In the genomic region with DNA sequence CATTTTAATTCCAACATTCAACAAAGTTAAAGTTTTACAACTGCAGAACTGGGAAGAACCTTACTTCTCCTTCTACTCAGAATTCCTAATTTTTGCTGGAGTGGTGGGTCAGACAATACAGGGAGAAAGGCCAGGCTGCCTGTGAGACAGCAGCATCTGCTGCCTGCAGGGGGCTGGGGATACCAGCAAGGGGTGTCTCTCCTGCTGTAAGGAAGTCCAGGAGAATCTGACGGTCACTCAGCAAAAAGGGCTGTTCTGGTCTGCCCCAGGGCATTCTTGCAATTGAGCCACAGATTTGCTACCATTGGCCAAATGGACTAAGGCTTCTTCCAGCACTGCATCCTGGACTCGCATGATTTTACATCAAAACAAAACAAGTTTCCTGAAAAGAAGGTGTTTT, we compare ENCODE assay signal across 17 cellular contexts.
DNase-seq lines count a peak whose midpoint lies in the region; ATAC-seq and TF ChIP-seq lines count a peak whose summit lies in the region.
"Had no signal": no experiment of that assay in that cellular context is flagged by ENCODE, and none has a peak within 500 bp of the region (broad histone marks: within the 10 kb centered on the region; RNA-seq: fewer than 3 reads in every experiment).

No MANE protein-coding gene starts in this region.

- H3K79me2 ChIP-seq in GM23338 (replicated peaks; ENCODE audit: insufficient read depth) (no peaks in the 10 kb centered on the region), hepatocyte (no peaks in the 10 kb centered on the region)

- intact Hi-C loops in ascending aorta (cut with DNase I), result no loop called here

- 50% methylated on average over 2 of the region's 2 CpGs for WGBS in hepatocyte (ENCODE audit: low lambda C conversion rate, missing lambda C conversion rate)

- H3K9me3 ChIP-seq in WERI-Rb-1 (ENCODE audit: severe bottlenecking) (no peaks in the 10 kb centered on the region), hepatocyte (ENCODE audit: low read depth) (no peaks in the 10 kb centered on the region), ascending aorta (no peaks in the 10 kb centered on the region)
- H3K9me3 ChIP-seq: testis had no signal

- H3K27ac ChIP-seq in GM23338 (ENCODE audit: low read depth), result no peak overlapping the region
- no peak overlapping the region for H3K27ac ChIP-seq in WERI-Rb-1
- H3K27ac ChIP-seq in hepatocyte, result peak overlapping the region; percentile 92
- no peak overlapping the region for H3K27ac ChIP-seq in ascending aorta
- H3K27ac ChIP-seq: KMS-11, spleen, testis had no signal

- TF ChIP-seq CTCF in GM23338 (conservative IDR thresholded peaks at IDR 0.05; ENCODE audit: low read depth in 2 of 2) (peak; percentile 28 to 30; a peak in 2 of 4 replicates), WERI-Rb-1 (IDR thresholded peaks at IDR 0.05; ENCODE audit: low read depth, low read length) (peak; percentile 43), hepatocyte (IDR thresholded peaks at IDR 0.05; ENCODE audit: poor library complexity) (peak; percentile 9), retinal pigment epithelial cell (conservative IDR thresholded peaks at IDR 0.05; ENCODE audit: low read depth, low read length) (peak; percentile 24), ascending aorta (IDR thresholded peaks at IDR 0.05) (no peak)

- no peak overlapping the region for H3K27ac Mint-ChIP-seq in GM23338
- H3K27ac Mint-ChIP-seq: activated naive CD8-positive, alpha-beta T cell treated with anti-CD3 and anti-CD28 coated beads, Interleukin-2, amount 10 ng/mL, durations not matched to agents 7 days and 5 days; naive thymus-derived CD4-positive, alpha-beta T cell had no signal

- H3K4me1 Mint-ChIP-seq in GM23338, result peaks cover 21% of the 10 kb centered on the region
- H3K4me1 Mint-ChIP-seq: activated naive CD8-positive, alpha-beta T cell treated with anti-CD3 and anti-CD28 coated beads, Interleukin-2, amount 10 ng/mL, durations not matched to agents 7 days and 5 days; naive thymus-derived CD4-positive, alpha-beta T cell had no signal

- no peaks in the 10 kb centered on the region for H3K27me3 ChIP-seq in GM23338 (ENCODE audit: insufficient read depth)
- no peaks in the 10 kb centered on the region for H3K27me3 ChIP-seq in WERI-Rb-1 (ENCODE audit: insufficient read depth, low read depth, severe bottlenecking)
- no peaks in the 10 kb centered on the region for H3K27me3 ChIP-seq in hepatocyte
- H3K27me3 ChIP-seq in ascending aorta, result no peaks in the 10 kb centered on the region
- H3K27me3 ChIP-seq: spleen, testis had no signal

- peaks cover 15% of the 10 kb centered on the region; the same call in 2 of the 3 replicates for H3K36me3 Mint-ChIP-seq in GM23338 (ENCODE audit: low read depth)
- H3K36me3 Mint-ChIP-seq: activated naive CD8-positive, alpha-beta T cell treated with anti-CD3 and anti-CD28 coated beads, Interleukin-2, amount 10 ng/mL, durations not matched to agents 7 days and 5 days; naive thymus-derived CD4-positive, alpha-beta T cell had no signal

- H2AFZ ChIP-seq in GM23338 (peak overlapping the region; percentile 53), hepatocyte (no peak overlapping the region)

- H3K27me3 Mint-ChIP-seq in GM23338 (ENCODE audit: insufficient read depth, low read depth, poor library complexity), result peaks cover 6% of the 10 kb centered on the region
- H3K27me3 Mint-ChIP-seq: activated naive CD8-positive, alpha-beta T cell treated with anti-CD3 and anti-CD28 coated beads, Interleukin-2, amount 10 ng/mL, durations not matched to agents 7 days and 5 days had no signal

- DNase-seq in GM23338 (ENCODE audit: low spot score), result peak; percentile 39
- peak; percentile 37 for DNase-seq in WERI-Rb-1
- DNase-seq in hepatocyte (ENCODE audit: low spot score), result no peak
- no peak for DNase-seq in retinal pigment epithelial cell (ENCODE audit: low read depth)
- DNase-seq in ascending aorta (ENCODE audit: low spot score in 2 of 2), result no peak
- no peak for DNase-seq in HuH-7.5 (ENCODE audit: low spot score)
- DNase-seq in activated CD4-positive, CD25-positive, alpha-beta regulatory T cell (lab: John Stamatoyannopoulos, UW), result no peak
- DNase-seq: activated naive CD8-positive, alpha-beta T cell treated with anti-CD3 and anti-CD28 coated beads, Interleukin-2, amount 10 ng/mL, durations not matched to agents 7 days and 5 days; cortex of kidney; foreskin melanocyte; naive thymus-derived CD4-positive, alpha-beta T cell; NCI-H2029 treated with DMSO at 0.1 percent for 48 hours; NK-92 treated with Interleukin-12 subunit alpha and Interleukin-12 subunit beta, amount 100 ng/mL, for 24 hours; spleen; testis had no signal

- ATAC-seq in GM23338 (peak; percentile 92), HG03095 (IDR thresholded peaks at IDR 0.05; ENCODE audit: unreplicated experiment) (no peak)
- ATAC-seq: naive thymus-derived CD4-positive, alpha-beta T cell had no signal

- H3K4me3 ChIP-seq in GM23338 (no peak overlapping the region), WERI-Rb-1 (ENCODE audit: low read depth, low read length) (no peak overlapping the region), hepatocyte (no peak overlapping the region), retinal pigment epithelial cell (ENCODE audit: low read length) (no peak overlapping the region), ascending aorta (no peak overlapping the region)
- H3K4me3 ChIP-seq: spleen, testis had no signal

- H3K9me2 ChIP-seq in GM23338 (ENCODE audit: insufficient read depth), result no peaks in the 10 kb centered on the region
- H3K9me2 ChIP-seq in hepatocyte (replicated peaks; ENCODE audit: insufficient read depth), result no peaks in the 10 kb centered on the region

- 0 out of 2 replicates have a peak, but pooled peaks cover 6% of the 10 kb centered on the region for H3K36me3 ChIP-seq in GM23338 (ENCODE audit: insufficient read depth)
- no peaks in the 10 kb centered on the region for H3K36me3 ChIP-seq in WERI-Rb-1
- H3K36me3 ChIP-seq in hepatocyte (replicated peaks; ENCODE audit: insufficient read depth, low read depth), result no peaks in the 10 kb centered on the region
- H3K36me3 ChIP-seq in ascending aorta, result no peaks in the 10 kb centered on the region
- H3K36me3 ChIP-seq: spleen had no signal

- H3K4me1 ChIP-seq in GM23338 (ENCODE audit: insufficient read depth) (peaks cover 17% of the 10 kb centered on the region), hepatocyte (ENCODE audit: insufficient read depth) (peaks cover 36% of the 10 kb centered on the region), ascending aorta (peaks cover 0 to 11% of the 10 kb centered on the region in 2 donors)
- H3K4me1 ChIP-seq: spleen had no signal

- H4K20me1 ChIP-seq in GM23338 (replicated peaks; ENCODE audit: insufficient read depth), result no peaks in the 10 kb centered on the region
- no peaks in the 10 kb centered on the region for H4K20me1 ChIP-seq in hepatocyte (ENCODE audit: insufficient read depth, poor library complexity, severe bottlenecking)

- peaks cover 40% of the 10 kb centered on the region for H3K9me3 Mint-ChIP-seq in GM23338

- H3K4me3 Mint-ChIP-seq in GM23338, result no peak overlapping the region
- H3K4me3 Mint-ChIP-seq: activated naive CD8-positive, alpha-beta T cell treated with anti-CD3 and anti-CD28 coated beads, Interleukin-2, amount 10 ng/mL, durations not matched to agents 7 days and 5 days; naive thymus-derived CD4-positive, alpha-beta T cell had no signal

- H3K4me2 ChIP-seq in GM23338 (0 out of 2 replicates have a peak overlapping the region, but pooled peaks have one; percentile 45), hepatocyte (peak overlapping the region; percentile 58)
- H3K4me2 ChIP-seq: KMS-11 had no signal

- H3F3A ChIP-seq in GM23338 (replicated peaks; ENCODE audit: low read depth), result no peaks in the 10 kb centered on the region

TF ChIP-seq in GM23338, 12 proteins besides CTCF, POLR2A, EP300 and RAD21 (continues in another document):
- TF ChIP-seq, protein P1, sequence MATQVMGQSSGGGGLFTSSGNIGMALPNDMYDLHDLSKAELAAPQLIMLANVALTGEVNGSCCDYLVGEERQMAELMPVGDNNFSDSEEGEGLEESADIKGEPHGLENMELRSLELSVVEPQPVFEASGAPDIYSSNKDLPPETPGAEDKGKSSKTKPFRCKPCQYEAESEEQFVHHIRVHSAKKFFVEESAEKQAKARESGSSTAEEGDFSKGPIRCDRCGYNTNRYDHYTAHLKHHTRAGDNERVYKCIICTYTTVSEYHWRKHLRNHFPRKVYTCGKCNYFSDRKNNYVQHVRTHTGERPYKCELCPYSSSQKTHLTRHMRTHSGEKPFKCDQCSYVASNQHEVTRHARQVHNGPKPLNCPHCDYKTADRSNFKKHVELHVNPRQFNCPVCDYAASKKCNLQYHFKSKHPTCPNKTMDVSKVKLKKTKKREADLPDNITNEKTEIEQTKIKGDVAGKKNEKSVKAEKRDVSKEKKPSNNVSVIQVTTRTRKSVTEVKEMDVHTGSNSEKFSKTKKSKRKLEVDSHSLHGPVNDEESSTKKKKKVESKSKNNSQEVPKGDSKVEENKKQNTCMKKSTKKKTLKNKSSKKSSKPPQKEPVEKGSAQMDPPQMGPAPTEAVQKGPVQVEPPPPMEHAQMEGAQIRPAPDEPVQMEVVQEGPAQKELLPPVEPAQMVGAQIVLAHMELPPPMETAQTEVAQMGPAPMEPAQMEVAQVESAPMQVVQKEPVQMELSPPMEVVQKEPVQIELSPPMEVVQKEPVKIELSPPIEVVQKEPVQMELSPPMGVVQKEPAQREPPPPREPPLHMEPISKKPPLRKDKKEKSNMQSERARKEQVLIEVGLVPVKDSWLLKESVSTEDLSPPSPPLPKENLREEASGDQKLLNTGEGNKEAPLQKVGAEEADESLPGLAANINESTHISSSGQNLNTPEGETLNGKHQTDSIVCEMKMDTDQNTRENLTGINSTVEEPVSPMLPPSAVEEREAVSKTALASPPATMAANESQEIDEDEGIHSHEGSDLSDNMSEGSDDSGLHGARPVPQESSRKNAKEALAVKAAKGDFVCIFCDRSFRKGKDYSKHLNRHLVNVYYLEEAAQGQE (IDR thresholded peaks at IDR 0.05; ENCODE audit: unreplicated experiment), result no peak
- no peak for TF ChIP-seq STAT1 (IDR thresholded peaks at IDR 0.05; ENCODE audit: unreplicated experiment)
- TF ChIP-seq CREB1 (CRISPR knock-in tag; IDR thresholded peaks at IDR 0.05; ENCODE audit: low read depth), result no peak
- no peak for TF ChIP-seq EZH2phosphoT487 (IDR thresholded peaks at IDR 0.05; ENCODE audit: unreplicated experiment)
- TF ChIP-seq, protein P2, sequence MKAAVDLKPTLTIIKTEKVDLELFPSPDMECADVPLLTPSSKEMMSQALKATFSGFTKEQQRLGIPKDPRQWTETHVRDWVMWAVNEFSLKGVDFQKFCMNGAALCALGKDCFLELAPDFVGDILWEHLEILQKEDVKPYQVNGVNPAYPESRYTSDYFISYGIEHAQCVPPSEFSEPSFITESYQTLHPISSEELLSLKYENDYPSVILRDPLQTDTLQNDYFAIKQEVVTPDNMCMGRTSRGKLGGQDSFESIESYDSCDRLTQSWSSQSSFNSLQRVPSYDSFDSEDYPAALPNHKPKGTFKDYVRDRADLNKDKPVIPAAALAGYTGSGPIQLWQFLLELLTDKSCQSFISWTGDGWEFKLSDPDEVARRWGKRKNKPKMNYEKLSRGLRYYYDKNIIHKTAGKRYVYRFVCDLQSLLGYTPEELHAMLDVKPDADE (IDR thresholded peaks at IDR 0.05), result no peak

Comparison
In these comparisons a context has a peak if more than half of its experiments do, and no peak if none do; other contexts are left out.
1. DNase-seq: peak in GM23338 (single experiment) and WERI-Rb-1 (single experiment); none in hepatocyte (single experiment), retinal pigment epithelial cell (single experiment), ascending aorta (0 of 2), HuH-7.5 (single experiment) and activated CD4-positive, CD25-positive, alpha-beta regulatory T cell (0 of 4).
2. CTCF ChIP-seq: peak in GM23338 (2 of 2), WERI-Rb-1 (single experiment), hepatocyte (single experiment) and retinal pigment epithelial cell (single experiment); none in ascending aorta (0 of 3).